ENCODE assay signal across 7 cellular contexts in genomic region chr19:47239152-47239551, GRCh38. TPM values are rescaled to one million over a fixed set of nuclear protein-coding genes. Genes with fewer than 3 reads are reported as not detected.
DNase-seq lines count a peak whose midpoint lies in the region; ATAC-seq and TF ChIP-seq lines count a peak whose summit lies in the region.

No MANE protein-coding gene starts in this region.

- no peak for ATAC-seq in psoas muscle
- no peak for ATAC-seq in GM18520 (IDR thresholded peaks at IDR 0.05; ENCODE audit: unreplicated experiment)
- no peak for ATAC-seq in GM21825 (IDR thresholded peaks at IDR 0.05; ENCODE audit: unreplicated experiment)

- H3K4me3 ChIP-seq in MM.1S (ENCODE audit: low read length) (no peak overlapping the region), esophagus squamous epithelium (peak overlapping the region; percentile 7 to 62 (median 30)), psoas muscle (peak overlapping the region; percentile 51)

- peak overlapping the region; percentile 71 for H3K4me2 ChIP-seq in MM.1S (ENCODE audit: low read depth, low read length)

- TF ChIP-seq POLR2A in esophagus squamous epithelium (IDR thresholded peaks at IDR 0.05) = no peak

- no peaks in the 10 kb centered on the region for H3K79me2 ChIP-seq in MM.1S (ENCODE audit: low read length)

- H3K9me3 ChIP-seq in ES-I3 (ENCODE audit: control insufficient read depth, insufficient read depth, low read length) (no peaks in the 10 kb centered on the region), MM.1S (replicated peaks; ENCODE audit: insufficient read depth, low read length) (no peaks in the 10 kb centered on the region), esophagus squamous epithelium (no peaks in the 10 kb centered on the region), psoas muscle (no peaks in the 10 kb centered on the region)

- intact Hi-C loops in esophagus squamous epithelium (cut with DNase I) = no loop called here
- intact Hi-C loops in psoas muscle (cut with DNase I) = no loop called here

- peaks cover 20% of the 10 kb centered on the region for H3F3A ChIP-seq in MM.1S (ENCODE audit: insufficient read depth, low read length)

- no peak for TF ChIP-seq CTCF in MM.1S (IDR thresholded peaks at IDR 0.05; ENCODE audit: low read length)
- no peak for TF ChIP-seq CTCF in esophagus squamous epithelium (IDR thresholded peaks at IDR 0.05)
- TF ChIP-seq CTCF in psoas muscle (IDR thresholded peaks at IDR 0.05) = no peak

- H2AFZ ChIP-seq in MM.1S (ENCODE audit: low read length) = no peak overlapping the region

- H3K9ac ChIP-seq in ES-I3 (ENCODE audit: low read depth, low read length) (peak overlapping the region; percentile 65), MM.1S (ENCODE audit: low read length) (no peak overlapping the region)

- no peak for DNase-seq in MM.1S
- DNase-seq in esophagus squamous epithelium (lab: John Stamatoyannopoulos, UW) = no peak
- no peak for DNase-seq in psoas muscle
- DNase-seq in SW 1271 (lab: John Stamatoyannopoulos, UW) = no peak

- no peaks in the 10 kb centered on the region for H3K9me2 ChIP-seq in MM.1S (replicated peaks; ENCODE audit: insufficient read depth, low read length)

- no peaks in the 10 kb centered on the region for H3K36me3 ChIP-seq in ES-I3 (ENCODE audit: insufficient read depth, low read length)
- H3K36me3 ChIP-seq in MM.1S (replicated peaks; ENCODE audit: insufficient read depth, low read length) = no peaks in the 10 kb centered on the region
- no peaks in the 10 kb centered on the region for H3K36me3 ChIP-seq in esophagus squamous epithelium
- H3K36me3 ChIP-seq in psoas muscle (ENCODE audit: insufficient read depth in 1 of 2, low read depth in 1 of 2) = no peaks in the 10 kb centered on the region

- H3K27me3 ChIP-seq in MM.1S (replicated peaks; ENCODE audit: insufficient read depth, low read length) (no peaks in the 10 kb centered on the region), esophagus squamous epithelium (peaks cover 0 to 28% (median 0%) of the 10 kb centered on the region in 4 donors), psoas muscle (ENCODE audit: insufficient read depth in 3 of 3, low read length in 2 of 3) (peaks cover 0 to 30% (median 10%) of the 10 kb centered on the region in 3 donors)

- no peaks in the 10 kb centered on the region for H4K20me1 ChIP-seq in MM.1S (ENCODE audit: insufficient read depth, low read length)

- H3K27ac ChIP-seq in MM.1S (ENCODE audit: low read length) (no peak overlapping the region), esophagus squamous epithelium (peak overlapping the region in 2 of 4 donors; percentile 17 to 19), psoas muscle (no peak overlapping the region)

- WGBS in esophagus squamous epithelium, 2 donors = 21 to 22% methylated on average over 7 to 11 of the region's 16 CpGs
- WGBS in psoas muscle, 3 donors = 14 to 16% (median 15%) methylated on average over 15 to 16 of the region's 16 CpGs

- H3K4me1 ChIP-seq in ES-I3 (ENCODE audit: insufficient read depth, low read length) = peaks cover 16% of the 10 kb centered on the region
- H3K4me1 ChIP-seq in MM.1S (ENCODE audit: low read length) = peaks cover 33% of the 10 kb centered on the region
- peaks cover 29 to 46% (median 31%) of the 10 kb centered on the region in 3 donors for H3K4me1 ChIP-seq in esophagus squamous epithelium
- peaks cover 20% of the 10 kb centered on the region for H3K4me1 ChIP-seq in psoas muscle

RNA-seq across cellular contexts. Expression of gene BBC3, which starts 8.2 kb away (rescaled TPM):
- total RNA-seq in esophagus squamous epithelium (1 to 10 TPM in 3 of 4 donors, under 1 TPM in 1; 0.48 to 3.2 (median 2.6) TPM), psoas muscle (10 to 100 TPM in 1 of 4 donors, 1 to 10 TPM in 3; 2.7 to 32.5 (median 4.7) TPM)
- polyA plus RNA-seq in psoas muscle = 1 to 10 TPM; 2.7 to 6.6 (median 2.9) TPM

RNA-seq across cellular contexts. Expression of gene CCDC9, which starts 17.2 kb away (rescaled TPM):
- total RNA-seq in esophagus squamous epithelium (10 to 100 TPM in 2 of 4 donors, 1 to 10 TPM in 2; 6.6 to 16.8 (median 10.5) TPM), psoas muscle (10 to 100 TPM; 16.9 to 28.2 (median 24.2) TPM)
- 10 to 100 TPM; 18.8 to 28.5 (median 24.0) TPM for polyA plus RNA-seq in psoas muscle

RNA-seq across cellular contexts. Expression of gene INAFM1, which starts 35.5 kb away (rescaled TPM):
- total RNA-seq in esophagus squamous epithelium (1 to 10 TPM; 1.4 to 8.2 (median 3.5) TPM), psoas muscle (10 to 100 TPM; 13.6 to 18.9 (median 15.8) TPM)
- 10 to 100 TPM in 1 of 3 donors, 1 to 10 TPM in 2; 3.6 to 21.2 (median 9.9) TPM for polyA plus RNA-seq in psoas muscle
